In genomic region chr6:17070400-17070799, GRCh38 we compare ENCODE assay signal across 6 cellular contexts. TPM values are rescaled to one million over a fixed set of nuclear protein-coding genes. Genes with fewer than 3 reads are reported as not detected.
"Had no signal": no experiment of that assay in that cellular context is flagged by ENCODE, and none has a peak within 500 bp of the region (broad histone marks: within the 10 kb centered on the region; RNA-seq: fewer than 3 reads in every experiment).

No MANE protein-coding gene starts in this region.

RNA-seq across cellular contexts. Expression of gene STMND1, which starts 31.4 kb away (rescaled TPM):
- total RNA-seq: HepG2, HT-29, HT1080, IMR-90, K562 had no signal
- polyA plus RNA-seq: HepG2, IgD-negative memory B cell, IMR-90, K562 had no signal
